Comparison of ENCODE assay signal across 8 cellular contexts in genomic region chr15:68383161-68384074, GRCh38. TPM values are rescaled to one million over a fixed set of nuclear protein-coding genes. Genes with fewer than 3 reads are reported as not detected.
DNase-seq lines count a peak whose midpoint lies in the region; ATAC-seq and TF ChIP-seq lines count a peak whose summit lies in the region.

No MANE protein-coding gene starts in this region.

- no peak overlapping the region for H2AK5ac ChIP-seq in neuronal stem cell (ENCODE audit: low read depth, low read length)

- no peak overlapping the region for H3K14ac ChIP-seq in neuronal stem cell (ENCODE audit: low read length)

- H2AFZ ChIP-seq in neuronal stem cell (ENCODE audit: low read length), result no peak overlapping the region

- H3K27ac ChIP-seq in 22Rv1, result no peak overlapping the region
- H3K27ac ChIP-seq in neuronal stem cell (replicated peaks; ENCODE audit: low read length), result no peak overlapping the region

- no peaks in the 10 kb centered on the region for H3K4me1 ChIP-seq in neuronal stem cell (ENCODE audit: control insufficient read depth in 2 of 2, insufficient read depth in 1 of 2, low read depth in 1 of 2, low read length in 2 of 2)

- in situ Hi-C loops in G401 (cut with HindIII; ENCODE audit: low sequenced_read_pairs), result no loop called here

- H2BK5ac ChIP-seq in neuronal stem cell (ENCODE audit: low read length), result no peak overlapping the region

- H4K8ac ChIP-seq in neuronal stem cell (ENCODE audit: low read depth, low read length), result no peak overlapping the region

- H3K23ac ChIP-seq in neuronal stem cell (ENCODE audit: low read depth, low read length, poor library complexity), result no peak overlapping the region

- DNase-seq in G401 (ENCODE audit: low spot score) (peak; percentile 23), NCI-H2081 treated with DMSO at 0.1 percent for 48 hours (lab: John Stamatoyannopoulos, UW) (peak; percentile 14), fibroblast of the conjunctiva (ENCODE audit: low read depth) (peak; percentile 18), neuronal stem cell (ENCODE audit: low spot score) (peak; percentile 23)
- DNase-seq in activated CD8-positive, alpha-beta memory T cell treated with anti-CD3 and anti-CD28 coated beads, Interleukin-2, amount 50 U/mL, for 1 hour (ENCODE audit: extremely low read depth), result peak; percentile 9

- H3K4me3 ChIP-seq in neuronal stem cell (ENCODE audit: low read length in 2 of 2), result no peak overlapping the region

- H3K4ac ChIP-seq in neuronal stem cell (ENCODE audit: low read length), result no peak overlapping the region

- no peaks in the 10 kb centered on the region for H3K79me1 ChIP-seq in neuronal stem cell (ENCODE audit: low read depth, low read length)

- H3K9ac ChIP-seq in neuronal stem cell (ENCODE audit: low read depth, low read length, poor library complexity), result no peak overlapping the region

- no peak overlapping the region for H2BK15ac ChIP-seq in neuronal stem cell (ENCODE audit: low read length)

- no peak overlapping the region for H2BK12ac ChIP-seq in neuronal stem cell (ENCODE audit: low read length)

- H3K9me3 ChIP-seq in neuronal stem cell (replicated peaks in 1 of 2; ENCODE audit: control insufficient read depth in 2 of 2, insufficient read depth in 1 of 2, low read depth in 1 of 2, low read length in 2 of 2), result no peaks in the 10 kb centered on the region

- ATAC-seq in HG02852 (IDR thresholded peaks at IDR 0.05; ENCODE audit: unreplicated experiment), result no peak
- ATAC-seq in GM21619 (IDR thresholded peaks at IDR 0.05; ENCODE audit: unreplicated experiment), result no peak

- TF ChIP-seq CTCF in 22Rv1 (IDR thresholded peaks at IDR 0.05), result peak; percentile 83

- H4K91ac ChIP-seq in neuronal stem cell (ENCODE audit: low read depth, low read length, poor library complexity), result no peak overlapping the region

- no CpG with 5 or more reads among the region's 12 CpGs for WGBS in neuronal stem cell (ENCODE audit: extremely low coverage in 2 of 2, insufficient read length in 2 of 2, insufficient replicate concordance in 1 of 2), 2 donors

- peaks cover 0 to 4% (median 0%) of the 10 kb centered on the region in 3 experiments for H3K27me3 ChIP-seq in neuronal stem cell (ENCODE audit: control insufficient read depth in 3 of 3, insufficient read depth in 3 of 3, low read depth in 1 of 3, low read length in 3 of 3)

- H3K4me2 ChIP-seq in neuronal stem cell (ENCODE audit: insufficient read depth, low read length, poor library complexity, severe bottlenecking), result no peak overlapping the region

- no peaks in the 10 kb centered on the region for H3K36me3 ChIP-seq in neuronal stem cell (replicated peaks in 1 of 2; ENCODE audit: control insufficient read depth in 2 of 2, insufficient read depth in 2 of 2, low read length in 2 of 2)

- no peak overlapping the region for H3K18ac ChIP-seq in neuronal stem cell (ENCODE audit: low read length)

- no peak overlapping the region for H2BK120ac ChIP-seq in neuronal stem cell (ENCODE audit: low read depth, low read length)

RNA-seq across cellular contexts. Expression of gene ITGA11, which starts 48.5 kb away (rescaled TPM):
- total RNA-seq in G401 (2014; rRNA removed; shearing (Covaris generic)), result 11.6 TPM in 1 of 2 replicates, not detected in the other
- polyA plus RNA-seq in neuronal stem cell (2013, experiment 1 of 2), result 0.06 TPM
- 0.10 TPM for polyA plus RNA-seq in neuronal stem cell (2013, experiment 2 of 2)
